8 cellular contexts compared by ENCODE assay signal in the genomic region with DNA sequence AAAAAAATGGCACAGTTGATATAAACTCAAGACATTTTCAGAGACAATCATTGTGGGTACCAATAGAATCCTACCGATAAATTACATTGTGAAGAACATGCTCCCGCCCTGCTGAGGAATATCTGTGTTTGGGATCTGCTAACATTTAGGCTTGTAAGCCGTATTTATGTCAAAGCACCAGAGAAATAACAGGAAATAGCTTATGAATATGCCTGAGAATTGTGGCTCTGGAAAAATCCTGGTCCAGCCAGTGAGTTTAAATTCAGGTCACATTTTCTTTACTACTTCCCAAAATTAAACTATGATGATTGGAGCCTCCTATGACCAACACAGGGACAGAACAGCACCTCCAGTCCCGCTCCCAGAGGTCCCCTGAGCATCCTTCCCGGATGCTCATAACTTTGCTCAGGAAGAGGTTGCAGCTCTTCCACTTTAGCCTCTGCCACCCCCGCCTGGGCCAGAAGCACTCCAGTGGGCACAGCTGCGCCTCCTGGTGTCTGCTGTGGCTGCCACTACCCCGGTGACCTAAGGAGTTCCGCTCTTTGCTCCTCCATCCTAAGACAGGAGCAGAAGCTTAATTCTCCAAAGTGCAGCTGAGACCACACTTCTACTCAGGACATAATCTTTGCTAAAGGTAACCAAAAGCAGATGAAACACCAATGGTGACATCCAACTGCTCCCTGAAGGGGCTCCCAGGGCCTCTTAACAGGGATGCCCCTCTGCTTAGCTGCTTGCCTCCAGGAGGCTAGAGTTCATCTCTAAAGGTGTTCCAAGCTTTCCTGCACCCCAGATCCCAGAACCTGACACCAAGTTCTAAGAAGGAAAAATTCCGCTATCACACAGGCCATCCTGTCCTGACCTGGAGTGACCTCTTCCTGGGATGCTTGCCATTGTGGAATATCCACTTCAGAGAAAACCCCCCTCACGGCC. TPM values are rescaled to one million over a fixed set of nuclear protein-coding genes. Genes with fewer than 3 reads are reported as not detected.
A peak's percentile ranks its signal among the peaks of the same experiment; 100 is the strongest.
DNase-seq lines count a peak whose midpoint lies in the region; ATAC-seq, FAIRE-seq and TF ChIP-seq lines count a peak whose summit lies in the region.

No MANE protein-coding gene starts in this region.

- TF ChIP-seq CTCF in AG09309 (IDR thresholded peaks at IDR 0.05; ENCODE audit: control insufficient read depth, insufficient read depth, low read depth, low read length, missing control alignments) (peak; percentile 31), GM20000 (IDR thresholded peaks at IDR 0.05; ENCODE audit: extremely low read depth, missing control alignments) (no peak), WTC11 (IDR thresholded peaks at IDR 0.05) (peak; percentile 42; the same call in 1 of the 2 replicates), HepG2 (CRISPR knock-in tag; IDR thresholded peaks at IDR 0.05) (peak; percentile 59)

- H3K27me3 Mint-ChIP-seq in WTC11 (ENCODE audit: low read depth), result no peaks in the 10 kb centered on the region
- H3K27me3 Mint-ChIP-seq in activated T-helper 1 cell treated with anti-CD3 and anti-CD28 coated beads, Interleukin-12 subunit alpha, Interleukin-12 subunit beta, Interleukin-2, Interleukin-4 antibody, amounts not matched to agents 30 ng/mL and 10 ng/mL and 1 ng/mL, durations not matched to agents 14 hours and 24 hours and 36 hours (ENCODE audit: insufficient read depth), result no peaks in the 10 kb centered on the region

- no peak overlapping the region for H3K27ac ChIP-seq in HepG2 (ENCODE audit: extremely low read length, insufficient read depth, low read length)

- no peak overlapping the region for H3K4me3 Mint-ChIP-seq in WTC11
- H3K4me3 Mint-ChIP-seq in activated T-helper 1 cell treated with anti-CD3 and anti-CD28 coated beads, Interleukin-12 subunit alpha, Interleukin-12 subunit beta, Interleukin-2, Interleukin-4 antibody, amounts not matched to agents 30 ng/mL and 10 ng/mL and 1 ng/mL, durations not matched to agents 14 hours and 24 hours and 36 hours, result no peak overlapping the region

- H3K9me3 ChIP-seq in HepG2 (ENCODE audit: low read length), result no peaks in the 10 kb centered on the region

- H3K4me1 Mint-ChIP-seq in WTC11, result peaks cover 11% of the 10 kb centered on the region
- peaks cover 12% of the 10 kb centered on the region for H3K4me1 Mint-ChIP-seq in activated T-helper 1 cell treated with anti-CD3 and anti-CD28 coated beads, Interleukin-12 subunit alpha, Interleukin-12 subunit beta, Interleukin-2, Interleukin-4 antibody, amounts not matched to agents 30 ng/mL and 10 ng/mL and 1 ng/mL, durations not matched to agents 14 hours and 24 hours and 36 hours (ENCODE audit: low read depth)

- 0 out of 2 replicates have a peak, but pooled peaks cover 2% of the 10 kb centered on the region for H3K36me3 Mint-ChIP-seq in WTC11
- H3K36me3 Mint-ChIP-seq in activated T-helper 1 cell treated with anti-CD3 and anti-CD28 coated beads, Interleukin-12 subunit alpha, Interleukin-12 subunit beta, Interleukin-2, Interleukin-4 antibody, amounts not matched to agents 30 ng/mL and 10 ng/mL and 1 ng/mL, durations not matched to agents 14 hours and 24 hours and 36 hours (ENCODE audit: low read depth), result no peaks in the 10 kb centered on the region

- no peaks in the 10 kb centered on the region for H3K4me1 ChIP-seq in HepG2 (ENCODE audit: insufficient read depth, low read length)

- H2AFZ ChIP-seq in HepG2 (ENCODE audit: low read length), result no peak overlapping the region

- H3K27ac Mint-ChIP-seq in WTC11, result no peak overlapping the region
- no peak overlapping the region for H3K27ac Mint-ChIP-seq in activated T-helper 1 cell treated with anti-CD3 and anti-CD28 coated beads, Interleukin-12 subunit alpha, Interleukin-12 subunit beta, Interleukin-2, Interleukin-4 antibody, amounts not matched to agents 30 ng/mL and 10 ng/mL and 1 ng/mL, durations not matched to agents 14 hours and 24 hours and 36 hours

- POLR2A ChIA-PET in WTC11 (lab: Charles Lee) (interaction anchor here (1.5 kb wide), 1 partner anchor 58 kb away, joined by 12 read pairs; no protein-coding TSS in a partner anchor), HepG2 (lab: Yijun Ruan, JAX) (no interaction called here)

- BruUV-seq in HepG2 (replicated peaks; lab: Mats Ljungman, UMichigan), result no TSS peak

- CTCF ChIA-PET in WTC11 (lab: Charles Lee), result interaction anchor here (0.5 to 5.9 kb wide), 54 partner anchors 9 to 250 kb away, joined by 3 to 76 read pairs (median 4); partner anchors contain the start of genes CDC37L1, GLIS3 and SLC1A1
- CTCF ChIA-PET in HepG2 (lab: Yijun Ruan, JAX; ENCODE audit: low intra/inter-chr PET ratio, low total read pairs), result interaction anchor here (0.7 to 1.4 kb wide), 4 partner anchors 165 to 233 kb away, joined by 3 to 4 read pairs (median 3); no protein-coding TSS in a partner anchor

- H3K4me3 ChIP-seq in AG09309 (ENCODE audit: control insufficient read depth, low read depth, low read length) (no peak overlapping the region), HepG2 (replicated peaks in 1 of 3; ENCODE audit: insufficient read depth in 1 of 3, low read depth in 2 of 3, low read length in 3 of 3) (no peak overlapping the region)

- no peak overlapping the region for H3K9ac ChIP-seq in HepG2 (ENCODE audit: insufficient read depth, low read depth, low read length)

- no peak overlapping the region for H3K4me2 ChIP-seq in HepG2 (ENCODE audit: low read depth, low read length)

- in situ Hi-C loops in HepG2 (cut with HindIII; ENCODE audit: extremely low pct_ligation_motif_present, low pct_unique_long_range_greater_than_20kb), result loop anchor here (10.0 kb wide), 1 partner anchor 164 kb away; no protein-coding TSS in a partner anchor

- no peaks in the 10 kb centered on the region for H4K20me1 ChIP-seq in HepG2 (ENCODE audit: insufficient read depth, low read length)

- intact Hi-C loops in HepG2 (cut with micrococcal nuclease; ENCODE audit: unreplicated experiment), result loop anchor here (5.0 kb wide), 1 partner anchor 167 kb away; no protein-coding TSS in a partner anchor
- intact Hi-C loops in activated T-helper 1 cell treated with anti-CD3 and anti-CD28 coated beads, Interleukin-12 subunit alpha, Interleukin-12 subunit beta, Interleukin-2, Interleukin-4 antibody, amounts not matched to agents 30 ng/mL and 10 ng/mL and 1 ng/mL, durations not matched to agents 14 hours and 24 hours and 36 hours (cut with micrococcal nuclease), result no loop called here

- no peaks in the 10 kb centered on the region for H3K9me3 Mint-ChIP-seq in WTC11
- no peaks in the 10 kb centered on the region for H3K9me3 Mint-ChIP-seq in activated T-helper 1 cell treated with anti-CD3 and anti-CD28 coated beads, Interleukin-12 subunit alpha, Interleukin-12 subunit beta, Interleukin-2, Interleukin-4 antibody, amounts not matched to agents 30 ng/mL and 10 ng/mL and 1 ng/mL, durations not matched to agents 14 hours and 24 hours and 36 hours

- 31% methylated on average over 5 of the region's 11 CpGs for WGBS in HepG2 (ENCODE audit: low lambda C conversion rate)

- FAIRE-seq in HepG2 (lab: Jason Lieb, UNC), result no peak

- H3K36me3 ChIP-seq in HepG2 (replicated peaks in 1 of 2; ENCODE audit: control insufficient read depth in 1 of 2, insufficient read depth in 2 of 2, low read length in 2 of 2), result no peaks in the 10 kb centered on the region

- H3K27me3 ChIP-seq in HepG2 (ENCODE audit: control insufficient read depth in 1 of 2, insufficient read depth in 2 of 2, low read length in 2 of 2), result no peaks in the 10 kb centered on the region; a peak in 1 of 5 replicates

- TF ChIP-seq EP300 in HepG2 (IDR thresholded peaks at IDR 0.05; ENCODE audit: low read depth in 2 of 2, low read length in 2 of 2) (no peak), HepG2 (CRISPR knock-in tag; IDR thresholded peaks at IDR 0.05; ENCODE audit: borderline replicate concordance) (no peak)

- ATAC-seq in WTC11 (peak; percentile 99), HepG2 (peak; percentile 97)

- no peak for TF ChIP-seq POLR2A in HepG2 (IDR thresholded peaks at IDR 0.05; ENCODE audit: insufficient read depth in 1 of 2, low read depth in 2 of 2, low read length in 2 of 2)

- TF ChIP-seq RAD21 in HepG2 (CRISPR knock-in tag; IDR thresholded peaks at IDR 0.05), result peak; percentile 52; the same call in 1 of the 2 replicates

- H3K79me2 ChIP-seq in HepG2 (ENCODE audit: insufficient read depth, low read length), result no peaks in the 10 kb centered on the region

- DNase-seq in AG09309 (ENCODE audit: low read depth), result no peak
- DNase-seq in GM20000 (ENCODE audit: low spot score), result peak; percentile 23
- peak; percentile 78 for DNase-seq in WTC11 (ENCODE audit: low spot score)
- DNase-seq in HepG2 (ENCODE audit: low spot score), result peak; percentile 10
- no peak for DNase-seq in cortex of kidney (lab: John Stamatoyannopoulos, UW)
- no peak for DNase-seq in activated T-helper 1 cell treated with anti-CD3 and anti-CD28 coated beads, Interleukin-12 subunit alpha, Interleukin-12 subunit beta, Interleukin-2, Interleukin-4 antibody, amounts not matched to agents 30 ng/mL and 10 ng/mL and 1 ng/mL, durations not matched to agents 14 hours and 24 hours and 36 hours (ENCODE audit: low spot score)
- no peak for DNase-seq in NK-92 treated with Interleukin-12 subunit alpha and Interleukin-12 subunit beta, amount 100 ng/mL, for 24 hours (lab: John Stamatoyannopoulos, UW)
- DNase-seq in NCI-H2081 treated with DMSO at 0.1 percent for 48 hours (lab: John Stamatoyannopoulos, UW), result no peak

RNA-seq across cellular contexts. Expression of gene SLC1A1, which starts 58.8 kb away (rescaled TPM):
- total RNA-seq in WTC11 (2021) (7.0 to 8.5 TPM (median 7.1 TPM) in 3 replicates), HepG2 (2016; rRNA removed; fragmentation: Illumina TruSeq; extraction: Trizol) (not detected in 2 replicates)
- not detected in 2 replicates for total RNA-seq in HepG2 (2016; cell fraction: cytosol; rRNA removed; fragmentation: Illumina TruSeq; extraction: Trizol; ENCODE audit: low read depth)
- total RNA-seq in HepG2 (2016; cell fraction: insoluble cytoplasmic fraction; rRNA removed; fragmentation: Illumina TruSeq; extraction: Trizol), result not detected in 2 replicates
- not detected in 2 replicates for total RNA-seq in HepG2 (2016; cell fraction: membrane; rRNA removed; fragmentation: Illumina TruSeq; extraction: Trizol)
- not detected in 2 replicates for total RNA-seq in HepG2 (2016; cell fraction: nucleus; rRNA removed; fragmentation: Illumina TruSeq; extraction: Trizol)
- polyA plus RNA-seq in HepG2 (2011; rRNA removed), result not detected in 2 replicates
- polyA plus RNA-seq in HepG2 (2011; cell fraction: cytosol; rRNA removed), result not detected in 2 replicates
- not detected in 2 replicates for polyA plus RNA-seq in HepG2 (2011; cell fraction: nucleus; rRNA removed)
- not detected in 2 replicates for polyA plus RNA-seq in HepG2 (2012)
- polyA plus RNA-seq in HepG2 (2016; cell fraction: cytosol; fragmentation: Illumina TruSeq; extraction: Trizol; ENCODE audit: low read depth), result not detected in 2 replicates
- not detected in 2 replicates for polyA plus RNA-seq in HepG2 (2016; cell fraction: insoluble cytoplasmic fraction; fragmentation: Illumina TruSeq; extraction: Trizol; ENCODE audit: low read depth)
- not detected in 2 replicates for polyA plus RNA-seq in HepG2 (2016; cell fraction: membrane; fragmentation: Illumina TruSeq; extraction: Trizol; ENCODE audit: low read depth)
- polyA plus RNA-seq in HepG2 (2016; cell fraction: nucleus; fragmentation: Illumina TruSeq; extraction: Trizol; ENCODE audit: insufficient read depth, low read depth), result not detected in 2 replicates
- polyA minus RNA-seq in HepG2 (2011; rRNA and poly(A)+ RNA removed; ENCODE audit: low replicate concordance), result 10.5 TPM in 1 of 2 replicates, not detected in the other
- polyA minus RNA-seq in HepG2 (2011; cell fraction: cytosol; rRNA and poly(A)+ RNA removed), result not detected in 2 replicates
- not detected in 2 replicates for polyA minus RNA-seq in HepG2 (2011; cell fraction: nucleus; rRNA and poly(A)+ RNA removed)
- total RNA-seq in activated T-helper 1 cell treated with anti-CD3 and anti-CD28 coated beads, Interleukin-12 subunit alpha, Interleukin-12 subunit beta, Interleukin-2, Interleukin-4 antibody, amounts not matched to agents 30 ng/mL and 10 ng/mL and 1 ng/mL, durations not matched to agents 14 hours and 24 hours and 36 hours, result 0.05 TPM in 1 of 2 replicates, not detected in the other

Comparison
In these comparisons a context has a peak if more than half of its experiments do, and no peak if none do; other contexts are left out.
1. DNase-seq: peak in GM20000 (single experiment), WTC11 (single experiment) and HepG2 (single experiment); none in AG09309 (single experiment), cortex of kidney (single experiment), activated T-helper 1 cell treated with anti-CD3 and anti-CD28 coated beads, Interleukin-12 subunit alpha, Interleukin-12 subunit beta, Interleukin-2, Interleukin-4 antibody, amounts not matched to agents 30 ng/mL and 10 ng/mL and 1 ng/mL, durations not matched to agents 14 hours and 24 hours and 36 hours (single experiment), NK-92 treated with Interleukin-12 subunit alpha and Interleukin-12 subunit beta, amount 100 ng/mL, for 24 hours (single experiment) and NCI-H2081 treated with DMSO at 0.1 percent for 48 hours (single experiment).